ENCODE assay signal across 10 cellular contexts in genomic region chr11:61334434-61335354, GRCh38. TPM values are rescaled to one million over a fixed set of nuclear protein-coding genes. Genes with fewer than 3 reads are reported as not detected.
DNase-seq lines count a peak whose midpoint lies in the region; ATAC-seq and TF ChIP-seq lines count a peak whose summit lies in the region.
"Had no signal": no experiment of that assay in that cellular context is flagged by ENCODE, and none has a peak within 500 bp of the region (broad histone marks: within the 10 kb centered on the region; RNA-seq: fewer than 3 reads in every experiment).

No MANE protein-coding gene starts in this region.

- TF ChIP-seq RAD21 in neural cell (conservative IDR thresholded peaks at IDR 0.05): no peak

- no peaks in the 10 kb centered on the region for H4K20me1 ChIP-seq in neural cell (ENCODE audit: insufficient read depth)

- H2AFZ ChIP-seq in neural cell (ENCODE audit: low read depth, low read length): no peak overlapping the region

- peak; percentile 64 for DNase-seq in Daoy (ENCODE audit: low read depth)
- DNase-seq in NT2/D1 (ENCODE audit: low read depth, low spot score): no peak
- DNase-seq in chondrocyte (ENCODE audit: low spot score): no peak
- no peak for DNase-seq in SIG-M5 treated with dmso at 0.1 percent for 504 hours (lab: John Stamatoyannopoulos, UW; ENCODE audit: unreplicated experiment)
- DNase-seq in NCI-H774 (lab: John Stamatoyannopoulos, UW): no peak
- DNase-seq in GM20000 (ENCODE audit: low spot score): no peak
- DNase-seq: colonic mucosa, NCI-H2171 treated with DMSO at 0.1 percent for 48 hours had no signal

- H3K4me3 Mint-ChIP-seq in chondrocyte (ENCODE audit: unreplicated experiment): peak overlapping the region; percentile 10

- H3K9me3 ChIP-seq in NT2/D1 (ENCODE audit: insufficient read depth, low read length) (no peaks in the 10 kb centered on the region), neural cell (ENCODE audit: low read length) (no peaks in the 10 kb centered on the region)
- H3K9me3 ChIP-seq: colonic mucosa had no signal

- H3K4me3 ChIP-seq in NT2/D1 (ENCODE audit: insufficient read length, low read depth) (no peak overlapping the region), neural cell (ENCODE audit: low read length) (no peak overlapping the region)

- H3K79me2 ChIP-seq in neural cell (replicated peaks; ENCODE audit: insufficient read depth, low read length): peaks cover 31% of the 10 kb centered on the region

- no peak for TF ChIP-seq EP300 in neural cell (conservative IDR thresholded peaks at IDR 0.05; ENCODE audit: poor library complexity, severe bottlenecking)

- H3K36me3 ChIP-seq in NT2/D1 (ENCODE audit: insufficient read depth, insufficient read length, low read length) (peaks cover 32% of the 10 kb centered on the region), neural cell (ENCODE audit: insufficient read depth, low read length) (no peaks in the 10 kb centered on the region)
- H3K36me3 ChIP-seq: colonic mucosa had no signal

- peaks cover 8% of the 10 kb centered on the region for H3K36me3 Mint-ChIP-seq in chondrocyte (ENCODE audit: low read depth)

- no peaks in the 10 kb centered on the region for H3K9me3 Mint-ChIP-seq in chondrocyte (ENCODE audit: low read depth)

- peak overlapping the region; percentile 88 for H3K9ac ChIP-seq in NT2/D1 (ENCODE audit: insufficient read length, low read depth)
- H3K9ac ChIP-seq in neural cell (ENCODE audit: low read length): peak overlapping the region; percentile 25

- no peak overlapping the region for H3K27ac ChIP-seq in neural cell (ENCODE audit: low read length)

- H3K9me2 ChIP-seq in neural cell (ENCODE audit: insufficient read depth, low read length): no peaks in the 10 kb centered on the region

- H3K27ac Mint-ChIP-seq in chondrocyte (ENCODE audit: unreplicated experiment): peak overlapping the region; percentile 49

- no peak overlapping the region for H3K4me2 ChIP-seq in neural cell (ENCODE audit: low read length)

- H3K4me1 Mint-ChIP-seq in chondrocyte (ENCODE audit: low read depth): peaks cover 38% of the 10 kb centered on the region

- peaks cover 24% of the 10 kb centered on the region for H3K4me1 ChIP-seq in NT2/D1 (ENCODE audit: insufficient read depth, insufficient read length)

- TF ChIP-seq CTCF in chondrocyte (IDR thresholded peaks at IDR 0.05) (no peak), neural cell (IDR thresholded peaks at IDR 0.05; ENCODE audit: poor library complexity, severe bottlenecking) (no peak), GM20000 (IDR thresholded peaks at IDR 0.05; ENCODE audit: extremely low read depth, missing control alignments) (no peak)

- H3K27me3 ChIP-seq in NT2/D1 (ENCODE audit: insufficient read depth, insufficient read length): no peaks in the 10 kb centered on the region
- no peaks in the 10 kb centered on the region for H3K27me3 ChIP-seq in neural cell (ENCODE audit: insufficient read depth, low read depth, low read length)
- H3K27me3 ChIP-seq: colonic mucosa had no signal

- no peaks in the 10 kb centered on the region for H3K27me3 Mint-ChIP-seq in chondrocyte (ENCODE audit: low read depth)

- H3F3A ChIP-seq in neural cell (ENCODE audit: insufficient read depth, low read length, poor library complexity, severe bottlenecking): no peaks in the 10 kb centered on the region

- no peak for ATAC-seq in GM18861 (IDR thresholded peaks at IDR 0.05; ENCODE audit: unreplicated experiment)

TF ChIP-seq in neural cell, 6 proteins besides CTCF, POLR2A, EP300 and RAD21:
- no peak for TF ChIP-seq POLR2AphosphoS5 (IDR thresholded peaks at IDR 0.05)
- no peak for TF ChIP-seq MXI1 (conservative IDR thresholded peaks at IDR 0.05; ENCODE audit: poor library complexity, severe bottlenecking)
- TF ChIP-seq, protein P1, sequence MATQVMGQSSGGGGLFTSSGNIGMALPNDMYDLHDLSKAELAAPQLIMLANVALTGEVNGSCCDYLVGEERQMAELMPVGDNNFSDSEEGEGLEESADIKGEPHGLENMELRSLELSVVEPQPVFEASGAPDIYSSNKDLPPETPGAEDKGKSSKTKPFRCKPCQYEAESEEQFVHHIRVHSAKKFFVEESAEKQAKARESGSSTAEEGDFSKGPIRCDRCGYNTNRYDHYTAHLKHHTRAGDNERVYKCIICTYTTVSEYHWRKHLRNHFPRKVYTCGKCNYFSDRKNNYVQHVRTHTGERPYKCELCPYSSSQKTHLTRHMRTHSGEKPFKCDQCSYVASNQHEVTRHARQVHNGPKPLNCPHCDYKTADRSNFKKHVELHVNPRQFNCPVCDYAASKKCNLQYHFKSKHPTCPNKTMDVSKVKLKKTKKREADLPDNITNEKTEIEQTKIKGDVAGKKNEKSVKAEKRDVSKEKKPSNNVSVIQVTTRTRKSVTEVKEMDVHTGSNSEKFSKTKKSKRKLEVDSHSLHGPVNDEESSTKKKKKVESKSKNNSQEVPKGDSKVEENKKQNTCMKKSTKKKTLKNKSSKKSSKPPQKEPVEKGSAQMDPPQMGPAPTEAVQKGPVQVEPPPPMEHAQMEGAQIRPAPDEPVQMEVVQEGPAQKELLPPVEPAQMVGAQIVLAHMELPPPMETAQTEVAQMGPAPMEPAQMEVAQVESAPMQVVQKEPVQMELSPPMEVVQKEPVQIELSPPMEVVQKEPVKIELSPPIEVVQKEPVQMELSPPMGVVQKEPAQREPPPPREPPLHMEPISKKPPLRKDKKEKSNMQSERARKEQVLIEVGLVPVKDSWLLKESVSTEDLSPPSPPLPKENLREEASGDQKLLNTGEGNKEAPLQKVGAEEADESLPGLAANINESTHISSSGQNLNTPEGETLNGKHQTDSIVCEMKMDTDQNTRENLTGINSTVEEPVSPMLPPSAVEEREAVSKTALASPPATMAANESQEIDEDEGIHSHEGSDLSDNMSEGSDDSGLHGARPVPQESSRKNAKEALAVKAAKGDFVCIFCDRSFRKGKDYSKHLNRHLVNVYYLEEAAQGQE (IDR thresholded peaks at IDR 0.05; ENCODE audit: borderline replicate concordance): no peak
- TF ChIP-seq TAF1 (IDR thresholded peaks at IDR 0.05; ENCODE audit: low read depth): no peak
- TF ChIP-seq SMC3 (conservative IDR thresholded peaks at IDR 0.05; ENCODE audit: poor library complexity): no peak
- TF ChIP-seq EZH2 (IDR thresholded peaks at IDR 0.05; ENCODE audit: borderline replicate concordance, insufficient read depth, low read length, poor library complexity, severe bottlenecking): no peak

RNA-seq across cellular contexts. Expression of gene TKFC, which starts 1.7 kb away (rescaled TPM):
- 28.0 and 30.6 TPM in 2 replicates for total RNA-seq in Daoy (2014; rRNA removed; shearing (Covaris generic))
- total RNA-seq in chondrocyte: 31.9 to 41.4 TPM (median 32.2 TPM) in 3 replicates
- 18.1 and 46.0 TPM in 2 replicates for polyA plus RNA-seq in neural cell
- 20.2 and 20.8 TPM in 2 replicates for polyA minus RNA-seq in neural cell

RNA-seq across cellular contexts. Expression of gene DDB1, which starts 1.8 kb away (rescaled TPM):
- 153 and 180 TPM in 2 replicates for total RNA-seq in Daoy (2014; rRNA removed; shearing (Covaris generic))
- 188 to 264 TPM (median 194 TPM) in 3 replicates for total RNA-seq in chondrocyte
- 197 and 203 TPM in 2 replicates for polyA plus RNA-seq in neural cell
- 241 and 286 TPM in 2 replicates for polyA minus RNA-seq in neural cell

RNA-seq across cellular contexts. Expression of gene CYB561A3, which starts 27.0 kb away (rescaled TPM):
- total RNA-seq in Daoy (2014; rRNA removed; shearing (Covaris generic)): 12.4 and 14.6 TPM in 2 replicates
- 40.8 to 60.0 TPM (median 41.4 TPM) in 3 replicates for total RNA-seq in chondrocyte
- 36.3 and 44.6 TPM in 2 replicates for polyA plus RNA-seq in neural cell
- 22.5 and 27.3 TPM in 2 replicates for polyA minus RNA-seq in neural cell

RNA-seq across cellular contexts. Expression of gene TMEM138, which starts 27.5 kb away (rescaled TPM):
- total RNA-seq in Daoy (2014; rRNA removed; shearing (Covaris generic)): 40.2 and 49.4 TPM in 2 replicates
- 39.2 to 60.0 TPM (median 46.7 TPM) in 3 replicates for total RNA-seq in chondrocyte
- polyA plus RNA-seq in neural cell: 19.6 and 38.9 TPM in 2 replicates
- 40.3 and 53.3 TPM in 2 replicates for polyA minus RNA-seq in neural cell

RNA-seq across cellular contexts. Expression of gene VWCE, which starts 39.6 kb away (rescaled TPM):
- total RNA-seq in Daoy (2014; rRNA removed; shearing (Covaris generic)): not detected in 2 replicates
- total RNA-seq in chondrocyte: 2.4 to 4.1 TPM (median 3.6 TPM) in 3 replicates
- polyA plus RNA-seq in neural cell: 5.5 and 9.8 TPM in 2 replicates
- 4.1 and 6.8 TPM in 2 replicates for polyA minus RNA-seq in neural cell
